Comparison of ENCODE assay signal across 8 cellular contexts in genomic region chr1:222167111-222167510, GRCh38.
DNase-seq lines count a peak whose midpoint lies in the region; ATAC-seq, FAIRE-seq and TF ChIP-seq lines count a peak whose summit lies in the region.

No MANE protein-coding gene starts in this region.

- no peaks in the 10 kb centered on the region for H3K36me3 Mint-ChIP-seq in effector memory CD8-positive, alpha-beta T cell (ENCODE audit: insufficient read depth)

- ATAC-seq in GM18867 (IDR thresholded peaks at IDR 0.05; ENCODE audit: unreplicated experiment), result peak; percentile 63
- ATAC-seq in stimulated activated naive CD8-positive, alpha-beta T cell treated with anti-CD3 and anti-CD28 coated beads, Interleukin-15, Interleukin-2, amounts not matched to agents 100 U/mL and 50 U/mL, for 24 hours, result peak; percentile 86
- no peak for ATAC-seq in effector memory CD8-positive, alpha-beta T cell (replicated peaks)
- ATAC-seq in HG02840 (IDR thresholded peaks at IDR 0.05; ENCODE audit: low FRiP score, unreplicated experiment), result no peak

- no peak overlapping the region for H3K27ac Mint-ChIP-seq in effector memory CD8-positive, alpha-beta T cell

- peak; percentile 77 for DNase-seq in D341Med (ENCODE audit: low spot score)
- DNase-seq in HTR-8/SVneo (ENCODE audit: insufficient read length, low spot score), result peak; percentile 45
- DNase-seq in right atrium auricular region (ENCODE audit: low spot score), result no peak
- DNase-seq in stimulated activated naive CD8-positive, alpha-beta T cell treated with anti-CD3 and anti-CD28 coated beads, Interleukin-15, Interleukin-2, amounts not matched to agents 100 U/mL and 50 U/mL, for 24 hours, result peak; percentile 18
- DNase-seq in effector memory CD8-positive, alpha-beta T cell, result no peak

- no peaks in the 10 kb centered on the region for H3K4me1 Mint-ChIP-seq in effector memory CD8-positive, alpha-beta T cell (ENCODE audit: low read depth in 2 of 2)

- peaks cover 0 to 12% of the 10 kb centered on the region in 2 donors for H3K27me3 Mint-ChIP-seq in effector memory CD8-positive, alpha-beta T cell

- H3K9me3 Mint-ChIP-seq in effector memory CD8-positive, alpha-beta T cell, result peaks cover 0 to 2% of the 10 kb centered on the region in 2 donors

- H3K27me3 ChIP-seq in right atrium auricular region, result no peaks in the 10 kb centered on the region

- H3K4me1 ChIP-seq in right atrium auricular region, result no peaks in the 10 kb centered on the region

- no peak for FAIRE-seq in HTR-8/SVneo (lab: Jason Lieb, UNC)

- no peaks in the 10 kb centered on the region for H3K9me3 ChIP-seq in right atrium auricular region

- no peak overlapping the region for H3K4me3 Mint-ChIP-seq in effector memory CD8-positive, alpha-beta T cell

- no peak overlapping the region for H3K27ac ChIP-seq in VCaP
- H3K27ac ChIP-seq in right atrium auricular region, result no peak overlapping the region

- no peaks in the 10 kb centered on the region for H3K36me3 ChIP-seq in right atrium auricular region

- TF ChIP-seq CTCF in VCaP (conservative IDR thresholded peaks at IDR 0.05) (peak; percentile 87), right atrium auricular region (IDR thresholded peaks at IDR 0.05) (peak; percentile 21 to 67)

- no peak overlapping the region for H3K4me3 ChIP-seq in right atrium auricular region

Comparison
In these comparisons a context has a peak if more than half of its experiments do, and no peak if none do; other contexts are left out.
1. DNase-seq: peak in D341Med (single experiment), HTR-8/SVneo (single experiment) and stimulated activated naive CD8-positive, alpha-beta T cell treated with anti-CD3 and anti-CD28 coated beads, Interleukin-15, Interleukin-2, amounts not matched to agents 100 U/mL and 50 U/mL, for 24 hours (single experiment); none in right atrium auricular region (single experiment) and effector memory CD8-positive, alpha-beta T cell (0 of 3).
2. ATAC-seq: peak in GM18867 (single experiment) and stimulated activated naive CD8-positive, alpha-beta T cell treated with anti-CD3 and anti-CD28 coated beads, Interleukin-15, Interleukin-2, amounts not matched to agents 100 U/mL and 50 U/mL, for 24 hours (single experiment); none in effector memory CD8-positive, alpha-beta T cell (single experiment) and HG02840 (single experiment).